In the genomic region with DNA sequence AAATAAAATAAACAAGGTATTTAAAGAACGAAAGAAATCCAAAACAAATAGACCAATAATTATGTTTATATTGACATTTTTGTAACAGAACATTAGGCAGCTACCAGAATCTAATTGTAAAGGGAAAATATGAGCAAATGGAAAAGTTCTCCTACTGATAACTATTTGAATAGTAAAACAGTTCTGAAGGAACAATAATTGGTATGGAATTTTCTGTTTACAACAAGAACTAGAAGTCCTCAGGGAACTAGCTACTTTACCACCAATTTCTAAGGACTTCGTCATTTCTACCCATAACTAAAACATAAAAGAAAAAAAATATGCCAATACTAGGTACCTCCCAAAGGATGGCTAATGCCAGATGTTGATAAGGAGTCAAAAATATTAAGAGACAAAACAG, we compare ENCODE assay signal across 29 cellular contexts. TPM values are rescaled to one million over a fixed set of nuclear protein-coding genes. Genes with fewer than 3 reads are reported as not detected.
A peak's percentile ranks its signal among the peaks of the same experiment; 100 is the strongest.
DNase-seq lines count a peak whose midpoint lies in the region; ATAC-seq and FAIRE-seq lines count a peak whose summit lies in the region.
"Had no signal": no experiment of that assay in that cellular context is flagged by ENCODE, and none has a peak within 500 bp of the region (broad histone marks: within the 10 kb centered on the region; RNA-seq: fewer than 3 reads in every experiment).

No MANE protein-coding gene starts in this region.

- ATAC-seq in GM21576 (IDR thresholded peaks at IDR 0.05; ENCODE audit: unreplicated experiment) (no peak), HG03565 (IDR thresholded peaks at IDR 0.05; ENCODE audit: unreplicated experiment) (no peak)
- ATAC-seq: A549; CD8-positive, alpha-beta T cell; GM23338 had no signal

- H3K4me1 ChIP-seq in small intestine (ENCODE audit: control insufficient read depth in 2 of 2, insufficient read depth in 1 of 2, low read depth in 1 of 2, low read length in 1 of 2) = no peaks in the 10 kb centered on the region
- H3K4me1 ChIP-seq: A549, SJSA1 had no signal

- H3K27ac ChIP-seq in small intestine (ENCODE audit: low read depth in 1 of 2, low read length in 1 of 2) = no peak overlapping the region
- H3K27ac ChIP-seq: A549, SJSA1 had no signal

- FAIRE-seq in endometrium (lab: Jason Lieb, UNC) (peak; percentile 59), small intestine (lab: Jason Lieb, UNC) (peak; percentile 5)
- FAIRE-seq: A549, GM12892 had no signal

- DNase-seq in AG08396 (ENCODE audit: low spot score) = peak; percentile 7
- DNase-seq in NCI-H146 treated with DMSO at 0.1 percent for 48 hours (lab: John Stamatoyannopoulos, UW; ENCODE audit: unreplicated experiment) = peak; percentile 56
- DNase-seq in small intestine = no peak
- DNase-seq in NCI-H1105 treated with DMSO at 0.1 percent for 48 hours (lab: John Stamatoyannopoulos, UW) = no peak
- DNase-seq: C1 segment of cervical spinal cord; Caco-2; CD8-positive, alpha-beta T cell; DMS79; EL; GF-D8; H9; KG1; MM.1S; NCI-H1048; NCI-H1417 treated with DMSO at 0.1 percent for 48 hours; NCI-H187 treated with DMSO at 0.1 percent for 48 hours; NCI-H2107; NCI-H446 treated with DMSO at 0.1 percent for 48 hours; NCI-H526; NCI-H82; Right ventricle myocardium superior; RPMI8226 had no signal

- H3K9me3 ChIP-seq in small intestine (ENCODE audit: control insufficient read depth, low read depth) = no peaks in the 10 kb centered on the region
- H3K9me3 ChIP-seq: A549, Caco-2, SJSA1 had no signal

- 84 to 91% (median 90%) methylated on average over 2 of the region's 2 CpGs for WGBS in small intestine, 3 donors

- H3K36me3 ChIP-seq in small intestine (ENCODE audit: control insufficient read depth in 2 of 2, insufficient read depth in 2 of 2, low read length in 2 of 2) = no peaks in the 10 kb centered on the region

- no peaks in the 10 kb centered on the region for H3K27me3 ChIP-seq in small intestine (ENCODE audit: control insufficient read depth in 2 of 2, insufficient read depth in 2 of 2, low read length in 2 of 2)
- H3K27me3 ChIP-seq: SJSA1 had no signal

- no peak overlapping the region for H3K4me3 ChIP-seq in small intestine (ENCODE audit: low read depth in 1 of 2, low read length in 2 of 2)
- H3K4me3 ChIP-seq: A549, GM23338, SJSA1 had no signal

RNA-seq across cellular contexts. Expression of a gene that starts 58.5 kb away (rescaled TPM):
- polyA plus RNA-seq in small intestine = 10 to 100 TPM; 22.6 to 33.1 (median 28.1) TPM

Comparison
In these comparisons a context has a peak if more than half of its experiments do, and no peak if none do; other contexts are left out.
1. DNase-seq: peak in AG08396 (single experiment) and NCI-H146 treated with DMSO at 0.1 percent for 48 hours (single experiment); none in small intestine (single experiment) and NCI-H1105 treated with DMSO at 0.1 percent for 48 hours (single experiment).